13 cellular contexts compared by ENCODE assay signal in genomic region chr14:75519826-75520692, GRCh38. TPM values are rescaled to one million over a fixed set of nuclear protein-coding genes. Genes with fewer than 3 reads are reported as not detected.
A peak's percentile ranks its signal among the peaks of the same experiment; 100 is the strongest.
DNase-seq lines count a peak whose midpoint lies in the region; TF ChIP-seq lines count a peak whose summit lies in the region.
"Had no signal": no experiment of that assay in that cellular context is flagged by ENCODE, and none has a peak within 500 bp of the region (broad histone marks: within the 10 kb centered on the region; RNA-seq: fewer than 3 reads in every experiment).

No MANE protein-coding gene starts in this region.

- DNase-seq in AG20443 (ENCODE audit: low spot score) (peak; percentile 61), GM04503 (ENCODE audit: low read depth) (peak; percentile 19), fibroblast of the aortic adventitia (ENCODE audit: low read depth) (peak; percentile 31), GM13977 (ENCODE audit: low spot score) (no peak), GM19238 (ENCODE audit: insufficient read length, low spot score) (no peak), HuH-7.5 (ENCODE audit: low spot score) (no peak), RWPE1 (ENCODE audit: low spot score) (no peak)
- DNase-seq: kidney glomerular epithelial cell; NCI-H1694; NK-92 treated with Interleukin-12 subunit alpha and Interleukin-12 subunit beta, amount 100 ng/mL, for 24 hours; stimulated activated CD8-positive, alpha-beta memory T cell treated with anti-CD3 and anti-CD28 coated beads, Interleukin-4, amount 100 ng/mL, for 48 hours had no signal

- H3K27ac ChIP-seq in VCaP: peak overlapping the region; percentile 91
- H3K27ac ChIP-seq in RWPE1: no peak overlapping the region
- H3K27ac ChIP-seq: cardiac muscle cell had no signal

- in situ Hi-C loops in GM13977 (cut with MboI; ENCODE audit: low pct_unique_long_range_greater_than_20kb, low sequenced_read_pairs, unreplicated experiment): no loop called here

- TF ChIP-seq CTCF in VCaP (conservative IDR thresholded peaks at IDR 0.05) (no peak), fibroblast of the aortic adventitia (IDR thresholded peaks at IDR 0.05; ENCODE audit: insufficient read depth, low read length) (no peak), GM13977 (IDR thresholded peaks at IDR 0.05; ENCODE audit: extremely low read depth, insufficient read depth, missing control alignments) (no peak), RWPE1 (conservative IDR thresholded peaks at IDR 0.05; ENCODE audit: low read depth) (no peak)

- CTCF ChIA-PET in RWPE1 (lab: Yijun Ruan, JAX): no interaction called here

- no peak overlapping the region for H3K4me3 ChIP-seq in fibroblast of the aortic adventitia (ENCODE audit: low read depth, low read length)
- H3K4me3 ChIP-seq: cardiac muscle cell had no signal

- POLR2A ChIA-PET in RWPE1 (lab: Yijun Ruan, JAX; ENCODE audit: low non-redundant PET): no interaction called here

RNA-seq across cellular contexts. Expression of gene BATF, which starts 2.2 kb away (rescaled TPM):
- total RNA-seq in fibroblast of the aortic adventitia (ENCODE audit: low replicate concordance): not detected in 2 replicates
- total RNA-seq: cardiac muscle cell had no signal

RNA-seq across cellular contexts. Expression of gene FLVCR2, which starts 58.4 kb away (rescaled TPM):
- total RNA-seq in fibroblast of the aortic adventitia (ENCODE audit: low replicate concordance): 0.90 and 1.1 TPM in 2 replicates

Comparison
In these comparisons a context has a peak if more than half of its experiments do, and no peak if none do; other contexts are left out.
1. DNase-seq: peak in AG20443 (single experiment), GM04503 (single experiment) and fibroblast of the aortic adventitia (single experiment); none in GM13977 (single experiment), GM19238 (single experiment), HuH-7.5 (single experiment) and RWPE1 (single experiment).